4 cellular contexts compared by ENCODE assay signal in the genomic region with DNA sequence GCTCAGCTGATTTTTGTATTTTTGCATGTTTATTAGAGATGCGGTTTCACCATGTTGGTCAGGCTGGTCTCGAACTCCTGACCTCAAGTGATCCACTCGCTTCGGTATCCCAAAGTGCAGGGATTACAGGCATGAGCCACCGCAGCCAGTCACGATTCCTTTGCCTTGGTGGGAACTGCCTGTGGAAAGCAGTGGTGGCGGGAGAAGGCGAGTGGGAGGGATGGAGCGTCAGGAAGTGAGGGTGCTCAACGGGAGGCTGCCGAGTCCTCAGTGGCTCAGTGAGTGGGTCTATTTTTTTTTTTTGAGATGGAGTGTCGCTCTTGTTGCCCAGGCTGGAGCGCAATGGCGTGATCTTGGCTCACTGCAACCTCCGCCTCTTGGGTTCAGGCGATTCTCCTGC. TPM values are rescaled to one million over a fixed set of nuclear protein-coding genes. Genes with fewer than 3 reads are reported as not detected.
"Had no signal": no experiment of that assay in that cellular context is flagged by ENCODE, and none has a peak within 500 bp of the region (broad histone marks: within the 10 kb centered on the region; RNA-seq: fewer than 3 reads in every experiment).

No MANE protein-coding gene starts in this region.

RNA-seq across cellular contexts. Expression of gene FSD1, which starts 44.8 kb away (rescaled TPM):
- total RNA-seq: MCF 10A, NCI-H460 had no signal

RNA-seq across cellular contexts. Expression of gene TMIGD2, which starts 47.0 kb away (rescaled TPM):
- total RNA-seq: LHCN-M2, M059J, MCF 10A, NCI-H460 had no signal
